In the genomic region with DNA sequence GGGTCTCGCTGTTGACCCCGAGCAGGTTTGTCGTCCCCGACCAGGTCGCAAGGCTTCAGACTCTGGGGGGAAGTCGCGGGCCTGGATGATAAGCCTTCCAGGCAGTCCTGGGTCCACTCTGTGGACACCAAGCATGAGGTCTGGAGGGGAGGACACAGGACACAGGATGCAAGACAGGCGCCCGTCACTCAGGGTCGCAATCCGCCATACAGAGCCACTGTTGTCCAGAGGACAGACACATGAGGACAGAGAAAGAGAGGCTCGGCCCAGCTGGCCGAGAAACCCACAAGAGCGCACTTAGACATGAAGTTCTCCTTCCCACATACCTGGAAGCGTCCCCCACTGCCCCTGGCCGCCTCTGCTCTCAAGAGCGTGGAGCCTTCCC, we compare ENCODE assay signal across 10 cellular contexts. TPM values are rescaled to one million over a fixed set of nuclear protein-coding genes. Genes with fewer than 3 reads are reported as not detected.
DNase-seq lines count a peak whose midpoint lies in the region; ATAC-seq lines count a peak whose summit lies in the region.
"Had no signal": no experiment of that assay in that cellular context is flagged by ENCODE, and none has a peak within 500 bp of the region (broad histone marks: within the 10 kb centered on the region; RNA-seq: fewer than 3 reads in every experiment).

No MANE protein-coding gene starts in this region.

- peak overlapping the region; percentile 74 for H3K4me3 ChIP-seq in iPS-15b (ENCODE audit: low read depth, low read length)

- peaks cover 2 to 3% of the 10 kb centered on the region in 2 donors for H3K36me3 Mint-ChIP-seq in activated T-cell treated with anti-CD3 and anti-CD28 coated beads, Interleukin-2, amount 50 U/mL, for 72 hours (ENCODE audit: insufficient read depth in 2 of 2)
- H3K36me3 Mint-ChIP-seq in activated naive CD8-positive, alpha-beta T cell treated with anti-CD3 and anti-CD28 coated beads for 36 hours = peaks cover 20% of the 10 kb centered on the region

- H3K27ac Mint-ChIP-seq in activated T-cell treated with anti-CD3 and anti-CD28 coated beads, Interleukin-2, amount 50 U/mL, for 72 hours = no peak overlapping the region
- H3K27ac Mint-ChIP-seq in activated naive CD8-positive, alpha-beta T cell treated with anti-CD3 and anti-CD28 coated beads for 36 hours = no peak overlapping the region
- H3K27ac Mint-ChIP-seq in stimulated activated naive CD8-positive, alpha-beta T cell treated with anti-CD3 and anti-CD28 coated beads, Interleukin-15, amount 100 ng/mL, for 72 hours = no peak overlapping the region

- no peak for ATAC-seq in activated T-cell treated with anti-CD3 and anti-CD28 coated beads, Interleukin-2, amount 50 U/mL, for 72 hours (replicated peaks in 1 of 2)
- ATAC-seq in stimulated activated naive CD8-positive, alpha-beta T cell treated with anti-CD3 and anti-CD28 coated beads, Interleukin-15, amount 100 ng/mL, for 72 hours = no peak

- H3K4me1 Mint-ChIP-seq in activated T-cell treated with anti-CD3 and anti-CD28 coated beads, Interleukin-2, amount 50 U/mL, for 72 hours (ENCODE audit: low read depth) = peaks cover 49% of the 10 kb centered on the region
- H3K4me1 Mint-ChIP-seq in activated naive CD8-positive, alpha-beta T cell treated with anti-CD3 and anti-CD28 coated beads for 36 hours = peaks cover 44% of the 10 kb centered on the region
- peaks cover 52% of the 10 kb centered on the region for H3K4me1 Mint-ChIP-seq in stimulated activated naive CD8-positive, alpha-beta T cell treated with anti-CD3 and anti-CD28 coated beads, Interleukin-15, amount 100 ng/mL, for 72 hours

- H3K9ac ChIP-seq in iPS-15b (ENCODE audit: low read depth, low read length) = no peak overlapping the region

- H3K4me3 Mint-ChIP-seq in activated T-cell treated with anti-CD3 and anti-CD28 coated beads, Interleukin-2, amount 50 U/mL, for 72 hours = peak overlapping the region; percentile 4 to 69
- H3K4me3 Mint-ChIP-seq in activated naive CD8-positive, alpha-beta T cell treated with anti-CD3 and anti-CD28 coated beads for 36 hours = peak overlapping the region; percentile 52
- peak overlapping the region; percentile 46 to 68 for H3K4me3 Mint-ChIP-seq in stimulated activated naive CD8-positive, alpha-beta T cell treated with anti-CD3 and anti-CD28 coated beads, Interleukin-15, amount 100 ng/mL, for 72 hours

- peaks cover 42% of the 10 kb centered on the region for H3K27me3 Mint-ChIP-seq in activated T-cell treated with anti-CD3 and anti-CD28 coated beads, Interleukin-2, amount 50 U/mL, for 72 hours (ENCODE audit: low read depth)
- H3K27me3 Mint-ChIP-seq in activated naive CD8-positive, alpha-beta T cell treated with anti-CD3 and anti-CD28 coated beads for 36 hours = peaks cover 78% of the 10 kb centered on the region
- H3K27me3 Mint-ChIP-seq in stimulated activated naive CD8-positive, alpha-beta T cell treated with anti-CD3 and anti-CD28 coated beads, Interleukin-15, amount 100 ng/mL, for 72 hours = peaks cover 72% of the 10 kb centered on the region

- H3K36me3 ChIP-seq in iPS-15b (ENCODE audit: control insufficient read depth, insufficient read depth, low read length) = no peaks in the 10 kb centered on the region

- peaks cover 93% of the 10 kb centered on the region for H3K27me3 ChIP-seq in iPS-15b (ENCODE audit: control insufficient read depth, insufficient read depth, low read length)

- no peaks in the 10 kb centered on the region for H3K9me3 Mint-ChIP-seq in activated T-cell treated with anti-CD3 and anti-CD28 coated beads, Interleukin-2, amount 50 U/mL, for 72 hours
- no peaks in the 10 kb centered on the region for H3K9me3 Mint-ChIP-seq in activated naive CD8-positive, alpha-beta T cell treated with anti-CD3 and anti-CD28 coated beads for 36 hours
- H3K9me3 Mint-ChIP-seq in stimulated activated naive CD8-positive, alpha-beta T cell treated with anti-CD3 and anti-CD28 coated beads, Interleukin-15, amount 100 ng/mL, for 72 hours = no peaks in the 10 kb centered on the region

- peaks cover 10% of the 10 kb centered on the region for H3K4me1 ChIP-seq in iPS-15b (ENCODE audit: control insufficient read depth, insufficient read depth, low read length)

- H3K9me3 ChIP-seq in iPS-15b (ENCODE audit: control insufficient read depth, insufficient read depth, low read length) = no peaks in the 10 kb centered on the region

- no peak for DNase-seq in activated T-cell treated with anti-CD3 and anti-CD28 coated beads, Interleukin-2, amount 50 U/mL, for 72 hours
- DNase-seq in activated T-cell treated with anti-CD3 and anti-CD28 coated beads, Interleukin-2, amount 50 U/mL, for 1 hour = no peak
- DNase-seq in activated naive CD8-positive, alpha-beta T cell treated with anti-CD3 and anti-CD28 coated beads for 36 hours = no peak
- DNase-seq in stimulated activated naive CD8-positive, alpha-beta T cell treated with anti-CD3 and anti-CD28 coated beads, Interleukin-15, amount 100 ng/mL, for 72 hours = no peak
- no peak for DNase-seq in NCI-H128 (lab: John Stamatoyannopoulos, UW; ENCODE audit: unreplicated experiment)
- DNase-seq in H4 (ENCODE audit: low spot score) = no peak
- DNase-seq in stimulated activated CD4-positive, alpha-beta T cell treated with anti-CD3 and anti-CD28 coated beads, Interleukin-12 subunit alpha, Interleukin-12 subunit beta, amount 100 ng/mL, for 4 hours = no peak
- DNase-seq: NCI-H2107 had no signal

RNA-seq across cellular contexts. Expression of a gene that starts 4.8 kb away (rescaled TPM):
- total RNA-seq in activated T-cell treated with anti-CD3 and anti-CD28 coated beads, Interleukin-2, amount 50 U/mL, for 72 hours = under 1 TPM; 0.14 to 0.28 TPM
- under 1 TPM in 1 of 2 experiments, not detected in 1; 0.04 TPM for total RNA-seq in activated naive CD8-positive, alpha-beta T cell treated with anti-CD3 and anti-CD28 coated beads for 36 hours
- 0.52 and 1.5 TPM in 2 replicates for total RNA-seq in H4 (2014; rRNA removed; shearing (Covaris generic))

RNA-seq across cellular contexts. Expression of a gene that starts 16.9 kb away (rescaled TPM):
- not detected for total RNA-seq in activated T-cell treated with anti-CD3 and anti-CD28 coated beads, Interleukin-2, amount 50 U/mL, for 72 hours
- not detected for total RNA-seq in activated naive CD8-positive, alpha-beta T cell treated with anti-CD3 and anti-CD28 coated beads for 36 hours
- total RNA-seq in H4 (2014; rRNA removed; shearing (Covaris generic)) = not detected in 2 replicates
- total RNA-seq: mucosa of gallbladder had no signal
